ENCODE assay signal across 21 cellular contexts in the genomic region with DNA sequence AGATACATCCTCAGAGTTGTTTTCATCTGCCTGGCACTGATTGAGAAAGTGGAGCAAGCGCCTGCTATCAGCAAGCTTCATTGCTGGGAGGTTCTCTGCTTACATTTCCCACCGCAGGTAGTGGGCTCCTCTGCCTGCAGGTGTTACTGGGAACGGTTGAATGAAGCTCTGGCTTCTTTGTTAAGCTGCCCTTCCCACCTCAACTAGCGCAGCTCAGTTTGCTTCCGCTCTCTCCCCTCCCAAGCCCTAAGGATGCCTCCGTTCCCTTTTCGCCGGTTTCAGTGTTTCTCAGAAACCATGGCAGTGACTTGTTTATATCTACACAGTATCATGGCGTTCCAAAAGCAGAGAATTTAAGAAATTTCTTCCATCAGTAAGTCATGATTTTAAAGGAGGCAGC.
"Had no signal": no experiment of that assay in that cellular context is flagged by ENCODE, and none has a peak within 500 bp of the region (broad histone marks: within the 10 kb centered on the region; RNA-seq: fewer than 3 reads in every experiment).

No MANE protein-coding gene starts in this region.

- H3K27me3 Mint-ChIP-seq: brain, progenitor cell of endocrine pancreas, type B pancreatic cell had no signal

- H3K4me3 ChIP-seq: right atrium auricular region, skin epidermis had no signal

- H3K9me3 Mint-ChIP-seq: activated CD4-positive, alpha-beta T cell treated with anti-CD3 and anti-CD28 coated beads, Interleukin-2, amount 10 ng/mL, durations not matched to agents 7 days and 5 days; activated naive CD8-positive, alpha-beta T cell treated with anti-CD3 and anti-CD28 coated beads, Interleukin-2, amount 10 ng/mL, durations not matched to agents 7 days and 5 days; activated T-helper 1 cell treated with anti-CD3 and anti-CD28 coated beads, Interleukin-12 subunit alpha, Interleukin-12 subunit beta, Interleukin-2, Interleukin-4 antibody, amounts not matched to agents 30 ng/mL and 10 ng/mL and 1 ng/mL, durations not matched to agents 14 hours and 24 hours and 36 hours; natural killer cell; type B pancreatic cell had no signal

- H3K27me3 ChIP-seq: right atrium auricular region had no signal

- H3K27ac Mint-ChIP-seq: activated CD4-positive, alpha-beta T cell treated with anti-CD3 and anti-CD28 coated beads, Interleukin-2, amount 10 ng/mL, durations not matched to agents 7 days and 5 days; activated naive CD8-positive, alpha-beta T cell treated with anti-CD3 and anti-CD28 coated beads, Interleukin-2, amount 10 ng/mL, durations not matched to agents 7 days and 5 days; activated T-helper 1 cell treated with anti-CD3 and anti-CD28 coated beads, Interleukin-12 subunit alpha, Interleukin-12 subunit beta, Interleukin-2, Interleukin-4 antibody, amounts not matched to agents 30 ng/mL and 10 ng/mL and 1 ng/mL, durations not matched to agents 14 hours and 24 hours and 36 hours; natural killer cell had no signal

- H3K4me3 Mint-ChIP-seq: activated CD4-positive, alpha-beta T cell treated with anti-CD3 and anti-CD28 coated beads, Interleukin-2, amount 10 ng/mL, durations not matched to agents 7 days and 5 days; activated naive CD8-positive, alpha-beta T cell treated with anti-CD3 and anti-CD28 coated beads, Interleukin-2, amount 10 ng/mL, durations not matched to agents 7 days and 5 days; activated T-helper 1 cell treated with anti-CD3 and anti-CD28 coated beads, Interleukin-12 subunit alpha, Interleukin-12 subunit beta, Interleukin-2, Interleukin-4 antibody, amounts not matched to agents 30 ng/mL and 10 ng/mL and 1 ng/mL, durations not matched to agents 14 hours and 24 hours and 36 hours; brain; central memory CD8-positive, alpha-beta T cell; natural killer cell; type B pancreatic cell had no signal

- H3K27ac ChIP-seq: right atrium auricular region, skin epidermis had no signal

- DNase-seq: activated CD4-positive, alpha-beta T cell treated with anti-CD3 and anti-CD28 coated beads, Interleukin-2, amount 10 ng/mL, durations not matched to agents 7 days and 5 days; activated naive CD8-positive, alpha-beta T cell treated with anti-CD3 and anti-CD28 coated beads, Interleukin-2, amount 10 ng/mL, durations not matched to agents 7 days and 5 days; cortex of kidney; effector CD8-positive, alpha-beta T cell; foreskin fibroblast; glutamatergic neuron; mammary epithelial cell; natural killer cell; nucleus accumbens; stimulated activated CD4-positive, alpha-beta T cell treated with anti-CD3 and anti-CD28 coated beads, Interleukin-15, amount 100 ng/mL, for 24 hours; stimulated activated CD4-positive, alpha-beta T cell treated with anti-CD3 and anti-CD28 coated beads, Interleukin-4, amount 100 ng/mL, for 1 hour; stimulated activated naive CD4-positive, alpha-beta T cell treated with Interleukin-2 at 50 U/mL for 16 hours; T-helper 2 cell had no signal

- H3K4me1 Mint-ChIP-seq: brain; central memory CD8-positive, alpha-beta T cell had no signal

- ATAC-seq: left lobe of liver, natural killer cell had no signal

- H3K9me3 ChIP-seq: right atrium auricular region had no signal

- H3K36me3 ChIP-seq: right atrium auricular region had no signal

- H3K36me3 Mint-ChIP-seq: activated naive CD8-positive, alpha-beta T cell treated with anti-CD3 and anti-CD28 coated beads, Interleukin-2, amount 10 ng/mL, durations not matched to agents 7 days and 5 days had no signal
